In genomic region chr17:59916446-59916845, GRCh38 we compare ENCODE assay signal across 33 cellular contexts.
"Had no signal": no experiment of that assay in that cellular context is flagged by ENCODE, and none has a peak within 500 bp of the region (broad histone marks: within the 10 kb centered on the region; RNA-seq: fewer than 3 reads in every experiment).

No MANE protein-coding gene starts in this region.

- DNase-seq: dorsolateral prefrontal cortex; effector CD4-positive, alpha-beta T cell; endodermal cell; foreskin fibroblast; gastrocnemius medialis; heart left ventricle; kidney; left cardiac atrium; left lung; mesenchymal stem cell; mucosa of descending colon; naive thymus-derived CD8-positive, alpha-beta T cell; nephron progenitor cell; occipital lobe; ovary; posterior cingulate gyrus; psoas muscle; right cardiac atrium; sigmoid colon; spleen; stimulated activated CD4-positive, alpha-beta T cell treated with anti-CD3 and anti-CD28 coated beads, Interleukin-4, amount 100 ng/mL, for 4 hours; stimulated activated naive CD8-positive, alpha-beta T cell treated with anti-CD3 and anti-CD28 coated beads, Interleukin-15, Interleukin-2, amounts not matched to agents 100 U/mL and 50 U/mL, for 24 hours; transverse colon; upper lobe of right lung; uterus had no signal

- H2AFZ ChIP-seq: hepatocyte had no signal

- H3K9me3 ChIP-seq: gastrocnemius medialis, heart left ventricle, left lung, mucosa of descending colon, ovary, psoas muscle, sigmoid colon, spleen, suprapubic skin, transverse colon, upper lobe of right lung, uterus had no signal

- H3K36me3 ChIP-seq: ovary, uterus had no signal

- H3K4me2 ChIP-seq: hepatocyte had no signal

- ATAC-seq: esophagus mucosa; gastrocnemius medialis; heart left ventricle; left cardiac atrium; left lung; mucosa of descending colon; naive thymus-derived CD8-positive, alpha-beta T cell; psoas muscle; right cardiac atrium; stimulated activated memory B cell treated with anti-CD40 and anti-IgM and Interleukin-4, amounts not matched to agents 10 μg/mL and 1 μg/mL and 100 μg/mL, for 72 hours; stimulated activated naive CD8-positive, alpha-beta T cell treated with anti-CD3 and anti-CD28 coated beads, Interleukin-15, Interleukin-2, amounts not matched to agents 100 U/mL and 50 U/mL, for 24 hours; upper lobe of right lung had no signal

- H3K27me3 ChIP-seq: dorsolateral prefrontal cortex, gastrocnemius medialis, heart left ventricle, hepatocyte, left lung, ovary, sigmoid colon, spleen, suprapubic skin, transverse colon, upper lobe of right lung, uterus had no signal

- H3K9me3 Mint-ChIP-seq: endodermal cell; mesothelial cell of epicardium; naive thymus-derived CD8-positive, alpha-beta T cell; nephron progenitor cell; stimulated activated memory B cell treated with anti-CD40 and anti-IgM and Interleukin-4, amounts not matched to agents 10 μg/mL and 1 μg/mL and 100 μg/mL, for 72 hours had no signal

- FAIRE-seq: colon, kidney had no signal

- H3K4me3 Mint-ChIP-seq: endodermal cell; mesothelial cell of epicardium; naive thymus-derived CD8-positive, alpha-beta T cell; nephron progenitor cell; stimulated activated memory B cell treated with anti-CD40 and anti-IgM and Interleukin-4, amounts not matched to agents 10 μg/mL and 1 μg/mL and 100 μg/mL, for 72 hours had no signal

- H3K27ac ChIP-seq: dorsolateral prefrontal cortex, epithelial cell of prostate, gastrocnemius medialis, heart left ventricle, hepatocyte, left lung, ovary, psoas muscle, sigmoid colon, skin epidermis, spleen, suprapubic skin, transverse colon, upper lobe of right lung, uterus had no signal

- H3K4me1 Mint-ChIP-seq: endodermal cell; mesothelial cell of epicardium; nephron progenitor cell; stimulated activated memory B cell treated with anti-CD40 and anti-IgM and Interleukin-4, amounts not matched to agents 10 μg/mL and 1 μg/mL and 100 μg/mL, for 72 hours had no signal

- H3K4me1 ChIP-seq: gastrocnemius medialis, heart left ventricle, left lung, psoas muscle, sigmoid colon, suprapubic skin, transverse colon, upper lobe of right lung, uterus had no signal

- H3K27me3 Mint-ChIP-seq: naive thymus-derived CD8-positive, alpha-beta T cell; stimulated activated memory B cell treated with anti-CD40 and anti-IgM and Interleukin-4, amounts not matched to agents 10 μg/mL and 1 μg/mL and 100 μg/mL, for 72 hours had no signal

- H3K4me3 ChIP-seq: dorsolateral prefrontal cortex, gastrocnemius medialis, heart left ventricle, hepatocyte, left lung, mucosa of descending colon, ovary, psoas muscle, sigmoid colon, skin epidermis, spleen, suprapubic skin, transverse colon, upper lobe of right lung, uterus had no signal

- H3K27ac Mint-ChIP-seq: endodermal cell; mesothelial cell of epicardium; nephron progenitor cell; stimulated activated memory B cell treated with anti-CD40 and anti-IgM and Interleukin-4, amounts not matched to agents 10 μg/mL and 1 μg/mL and 100 μg/mL, for 72 hours had no signal
